ENCODE assay signal across 1 cellular context in the genomic region with DNA sequence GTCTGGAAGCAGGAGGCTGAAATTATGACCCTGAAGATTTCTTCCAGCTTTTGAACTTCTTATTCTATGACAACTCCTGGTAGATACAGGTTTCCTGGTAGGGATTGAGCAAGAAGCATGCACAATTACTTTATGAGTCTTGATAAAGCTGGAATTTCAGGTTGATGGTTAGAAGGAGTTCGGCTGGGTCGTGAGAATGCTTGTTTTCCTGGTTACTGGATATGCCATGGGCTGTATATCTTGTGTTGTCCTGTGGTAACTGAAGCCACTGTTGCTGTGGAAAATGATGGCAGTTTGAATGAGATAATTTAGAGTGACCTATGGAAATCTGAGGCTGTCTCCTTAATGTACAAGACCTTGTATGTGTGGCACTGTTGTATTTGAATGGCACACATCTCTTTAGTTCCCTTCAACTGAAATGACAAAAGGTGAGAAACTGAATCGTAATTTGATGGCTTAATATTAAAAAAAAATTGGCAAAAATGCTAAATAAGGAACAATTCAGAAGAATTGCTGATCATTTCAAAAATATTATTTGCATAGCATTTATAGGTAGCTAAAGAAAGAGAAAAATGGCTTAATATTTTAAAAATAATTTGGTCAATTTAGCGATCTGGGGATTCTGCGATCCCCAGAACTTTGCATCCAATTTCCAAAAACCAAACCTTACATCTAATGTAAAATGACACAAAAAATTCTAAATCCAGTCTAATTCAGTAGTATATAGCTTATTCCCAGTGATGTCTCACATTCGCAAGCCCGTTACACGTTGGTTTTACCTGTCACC.
TF ChIP-seq lines count a peak whose summit lies in the region.

No MANE protein-coding gene starts in this region.

TF ChIP-seq in HEK293, 187 proteins besides CTCF, POLR2A, EP300 and RAD21 (continued from another document):
- TF ChIP-seq, protein P1, sequence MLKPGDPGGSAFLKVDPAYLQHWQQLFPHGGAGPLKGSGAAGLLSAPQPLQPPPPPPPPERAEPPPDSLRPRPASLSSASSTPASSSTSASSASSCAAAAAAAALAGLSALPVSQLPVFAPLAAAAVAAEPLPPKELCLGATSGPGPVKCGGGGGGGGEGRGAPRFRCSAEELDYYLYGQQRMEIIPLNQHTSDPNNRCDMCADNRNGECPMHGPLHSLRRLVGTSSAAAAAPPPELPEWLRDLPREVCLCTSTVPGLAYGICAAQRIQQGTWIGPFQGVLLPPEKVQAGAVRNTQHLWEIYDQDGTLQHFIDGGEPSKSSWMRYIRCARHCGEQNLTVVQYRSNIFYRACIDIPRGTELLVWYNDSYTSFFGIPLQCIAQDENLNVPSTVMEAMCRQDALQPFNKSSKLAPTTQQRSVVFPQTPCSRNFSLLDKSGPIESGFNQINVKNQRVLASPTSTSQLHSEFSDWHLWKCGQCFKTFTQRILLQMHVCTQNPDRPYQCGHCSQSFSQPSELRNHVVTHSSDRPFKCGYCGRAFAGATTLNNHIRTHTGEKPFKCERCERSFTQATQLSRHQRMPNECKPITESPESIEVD (tag by site-specific recombination; IDR thresholded peaks at IDR 0.05): peak; percentile 35; the same call in 1 of the 2 replicates
- TF ChIP-seq, protein P2, sequence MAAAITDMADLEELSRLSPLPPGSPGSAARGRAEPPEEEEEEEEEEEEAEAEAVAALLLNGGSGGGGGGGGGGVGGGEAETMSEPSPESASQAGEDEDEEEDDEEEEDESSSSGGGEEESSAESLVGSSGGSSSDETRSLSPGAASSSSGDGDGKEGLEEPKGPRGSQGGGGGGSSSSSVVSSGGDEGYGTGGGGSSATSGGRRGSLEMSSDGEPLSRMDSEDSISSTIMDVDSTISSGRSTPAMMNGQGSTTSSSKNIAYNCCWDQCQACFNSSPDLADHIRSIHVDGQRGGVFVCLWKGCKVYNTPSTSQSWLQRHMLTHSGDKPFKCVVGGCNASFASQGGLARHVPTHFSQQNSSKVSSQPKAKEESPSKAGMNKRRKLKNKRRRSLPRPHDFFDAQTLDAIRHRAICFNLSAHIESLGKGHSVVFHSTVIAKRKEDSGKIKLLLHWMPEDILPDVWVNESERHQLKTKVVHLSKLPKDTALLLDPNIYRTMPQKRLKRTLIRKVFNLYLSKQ (tag by site-specific recombination; IDR thresholded peaks at IDR 0.05; ENCODE audit: borderline replicate concordance): no peak
- TF ChIP-seq ZNF416 (tag by site-specific recombination; IDR thresholded peaks at IDR 0.05) (no peak), BCL11A (tag by site-specific recombination; IDR thresholded peaks at IDR 0.05; ENCODE audit: low read depth) (no peak), ZBTB1 (tag by site-specific recombination; IDR thresholded peaks at IDR 0.05) (no peak), GLI2 (tag by site-specific recombination; IDR thresholded peaks at IDR 0.05; ENCODE audit: borderline replicate concordance, low read depth) (no peak)
